14 cellular contexts compared by ENCODE assay signal in the genomic region with DNA sequence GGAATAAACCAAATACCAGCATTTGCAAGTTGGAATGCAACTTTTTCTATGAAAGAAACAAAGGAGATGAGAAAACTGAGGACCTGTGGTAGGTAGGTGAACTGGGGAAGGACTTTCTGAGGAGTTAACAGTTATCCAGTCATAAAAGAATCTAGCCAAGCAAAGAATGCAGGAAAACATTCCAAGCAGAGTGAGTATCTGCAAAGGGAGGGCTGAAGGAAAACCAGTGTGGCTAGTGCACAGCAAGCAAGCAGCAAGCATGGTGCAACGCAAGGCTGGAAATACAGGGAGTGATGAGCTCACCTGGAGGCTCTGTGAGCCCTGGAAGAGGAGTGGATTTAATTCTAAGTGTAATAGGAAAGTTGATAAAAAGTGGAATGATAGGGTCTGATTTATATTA. TPM values are rescaled to one million over a fixed set of nuclear protein-coding genes. Genes with fewer than 3 reads are reported as not detected.
DNase-seq lines count a peak whose midpoint lies in the region; ATAC-seq, FAIRE-seq and TF ChIP-seq lines count a peak whose summit lies in the region.
"Had no signal": no experiment of that assay in that cellular context is flagged by ENCODE, and none has a peak within 500 bp of the region (broad histone marks: within the 10 kb centered on the region; RNA-seq: fewer than 3 reads in every experiment).

No MANE protein-coding gene starts in this region.

- intact Hi-C loops in lower lobe of right lung (cut with DNase I) (no loop called here), uterus (cut with DNase I; ENCODE audit: low total_unique reads) (no loop called here)

- no peak for FAIRE-seq in GM12892 (lab: Jason Lieb, UNC)
- FAIRE-seq: endometrium had no signal

- TF ChIP-seq CTCF in epithelial cell of esophagus (IDR thresholded peaks at IDR 0.05; ENCODE audit: insufficient read depth, low read depth, low read length, missing control alignments) = no peak
- TF ChIP-seq CTCF in lower lobe of right lung (IDR thresholded peaks at IDR 0.05) = no peak
- TF ChIP-seq CTCF in uterus (IDR thresholded peaks at IDR 0.05) = no peak

- H3K36me3 ChIP-seq in NT2/D1 (ENCODE audit: insufficient read depth, insufficient read length, low read length) = no peaks in the 10 kb centered on the region
- H3K36me3 ChIP-seq in lower lobe of right lung = no peaks in the 10 kb centered on the region
- H3K36me3 ChIP-seq in uterus = no peaks in the 10 kb centered on the region
- H3K36me3 ChIP-seq: adrenal gland had no signal

- H3K4me3 ChIP-seq in NT2/D1 (ENCODE audit: insufficient read length, low read depth) (no peak overlapping the region), epithelial cell of esophagus (ENCODE audit: low read length) (no peak overlapping the region), lower lobe of right lung (no peak overlapping the region), uterus (no peak overlapping the region)
- H3K4me3 ChIP-seq: adrenal gland had no signal

- TF ChIP-seq POLR2A in uterus (IDR thresholded peaks at IDR 0.05) (no peak), GM12892 (IDR thresholded peaks at IDR 0.05; ENCODE audit: low read depth, low read length) (no peak)

- peak; percentile 83 for DNase-seq in EH (ENCODE audit: low read depth)
- DNase-seq in NT2/D1 (ENCODE audit: low read depth, low spot score) = peak; percentile 2
- DNase-seq in epithelial cell of esophagus (ENCODE audit: low read depth) = peak; percentile 81
- DNase-seq in lower lobe of right lung = no peak
- no peak for DNase-seq in left lobe of liver (ENCODE audit: low spot score)
- no peak for DNase-seq in ecto neural progenitor cell (ENCODE audit: low spot score)
- no peak for DNase-seq in uterus
- no peak for DNase-seq in GM12892 (ENCODE audit: insufficient read length)
- DNase-seq: activated CD8-positive, alpha-beta memory T cell treated with anti-CD3 and anti-CD28 coated beads, Interleukin-2, amount 50 U/mL, for 48 hours; adrenal gland; right cardiac atrium had no signal

- peak; percentile 41 to 51 for ATAC-seq in lower lobe of right lung
- no peak for ATAC-seq in left lobe of liver
- ATAC-seq: right cardiac atrium had no signal

- H3K9ac ChIP-seq in NT2/D1 (ENCODE audit: insufficient read length, low read depth) = no peak overlapping the region

- H3K9me3 ChIP-seq in NT2/D1 (ENCODE audit: insufficient read depth, low read length) = no peaks in the 10 kb centered on the region
- H3K9me3 ChIP-seq in lower lobe of right lung = no peaks in the 10 kb centered on the region
- no peaks in the 10 kb centered on the region for H3K9me3 ChIP-seq in uterus

- H3K4me1 ChIP-seq in NT2/D1 (ENCODE audit: insufficient read depth, insufficient read length) = no peaks in the 10 kb centered on the region
- H3K4me1 ChIP-seq in lower lobe of right lung = no peaks in the 10 kb centered on the region
- no peaks in the 10 kb centered on the region for H3K4me1 ChIP-seq in uterus
- H3K4me1 ChIP-seq: adrenal gland had no signal

- H3K27me3 ChIP-seq in NT2/D1 (ENCODE audit: insufficient read depth, insufficient read length) = no peaks in the 10 kb centered on the region
- no peaks in the 10 kb centered on the region for H3K27me3 ChIP-seq in lower lobe of right lung (ENCODE audit: low read depth)
- no peaks in the 10 kb centered on the region for H3K27me3 ChIP-seq in uterus
- H3K27me3 ChIP-seq: adrenal gland had no signal

- H3K27ac ChIP-seq in lower lobe of right lung (no peak overlapping the region), uterus (no peak overlapping the region)
- H3K27ac ChIP-seq: adrenal gland, HL-60, RWPE1 had no signal

RNA-seq across cellular contexts. Expression of a gene that starts 44.0 kb away (rescaled TPM):
- total RNA-seq in lower lobe of right lung = 109 TPM
- total RNA-seq in left lobe of liver = 0.05 TPM
- 10 to 100 TPM in 1 of 4 donors, not detected in 3; 12.0 TPM for total RNA-seq in uterus
- not detected for polyA plus RNA-seq in GM12892 (2012; ENCODE audit: missing spikeins)

Comparison
In these comparisons a context has a peak if more than half of its experiments do, and no peak if none do; other contexts are left out.
1. DNase-seq: peak in EH (single experiment), NT2/D1 (single experiment) and epithelial cell of esophagus (single experiment); none in lower lobe of right lung (single experiment), left lobe of liver (single experiment), ecto neural progenitor cell (single experiment), uterus (0 of 2) and GM12892 (single experiment).